Comparison of ENCODE assay signal across 8 cellular contexts in the genomic region with DNA sequence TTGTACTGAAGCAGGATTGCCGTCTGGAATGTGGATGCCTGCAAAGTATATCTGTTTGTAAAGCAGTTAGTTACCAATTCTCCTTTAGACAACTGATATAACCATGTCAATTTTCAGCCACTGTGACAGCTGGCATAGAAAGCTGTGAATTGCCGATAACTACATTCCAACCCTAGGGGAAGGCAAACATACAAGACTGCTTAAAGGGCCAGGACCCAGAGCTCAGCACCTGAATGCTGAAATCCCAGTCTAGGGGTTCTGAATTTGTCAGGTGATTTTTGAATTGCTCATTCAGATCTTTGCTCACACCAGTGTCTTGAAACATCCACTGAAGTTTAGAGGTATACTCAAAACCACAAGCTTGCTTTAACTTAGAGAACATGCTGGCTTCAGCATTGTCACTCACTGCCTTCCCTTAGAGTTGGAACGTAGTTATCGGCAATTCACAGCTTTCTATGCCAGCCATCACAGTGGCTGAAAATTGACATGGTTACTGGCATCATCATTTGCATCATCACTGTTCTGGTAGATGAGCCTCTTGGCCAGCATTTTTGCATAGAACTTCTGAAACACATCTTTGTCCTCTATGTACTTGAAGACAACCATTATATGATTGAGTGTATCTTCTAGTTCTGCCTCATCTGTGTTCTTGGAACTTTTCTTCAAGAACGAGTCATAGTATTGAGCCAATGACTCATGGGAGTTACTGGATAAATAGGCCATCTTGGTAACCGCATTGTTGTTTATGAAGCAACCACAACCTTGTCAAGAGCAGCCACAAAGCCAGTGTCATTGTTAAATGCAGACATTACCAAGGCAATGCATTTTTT.
DNase-seq lines count a peak whose midpoint lies in the region; ATAC-seq and TF ChIP-seq lines count a peak whose summit lies in the region.

No MANE protein-coding gene starts in this region.

- CTCF ChIA-PET in mammary epithelial cell (lab: Charles Lee; ENCODE audit: low non-redundant PET), result no interaction called here
- CTCF ChIA-PET in PC-9 (lab: Charles Lee), result no interaction called here

- DNase-seq in A172 (ENCODE audit: low spot score), result peak; percentile 87
- DNase-seq in mammary epithelial cell, result peak; percentile 89
- no peak for DNase-seq in upper lobe of right lung
- no peak for DNase-seq in PC-9
- no peak for DNase-seq in KBM-7
- no peak for DNase-seq in cerebellar cortex (ENCODE audit: low spot score)

- 60% methylated on average over 6 of the region's 6 CpGs for WGBS in mammary epithelial cell (ENCODE audit: low coverage, missing lambda C conversion rate)

- ATAC-seq in GM18870 (IDR thresholded peaks at IDR 0.05; ENCODE audit: unreplicated experiment), result peak; percentile 77
- ATAC-seq in HG03460 (IDR thresholded peaks at IDR 0.05; ENCODE audit: unreplicated experiment), result peak; percentile 86
- no peak for ATAC-seq in upper lobe of right lung

- H3K36me3 ChIP-seq in mammary epithelial cell (ENCODE audit: insufficient read depth, low read length) (no peaks in the 10 kb centered on the region), upper lobe of right lung (no peaks in the 10 kb centered on the region), PC-9 (ENCODE audit: low read depth) (no peaks in the 10 kb centered on the region)

- H3K9me2 ChIP-seq in PC-9 (ENCODE audit: insufficient read depth), result no peaks in the 10 kb centered on the region

- H3K27me3 ChIP-seq in mammary epithelial cell (ENCODE audit: insufficient read depth, low read length), result peaks cover 22% of the 10 kb centered on the region
- H3K27me3 ChIP-seq in upper lobe of right lung, result no peaks in the 10 kb centered on the region
- H3K27me3 ChIP-seq in PC-9 (ENCODE audit: insufficient read depth, low read depth), result no peaks in the 10 kb centered on the region

- peaks cover 4% of the 10 kb centered on the region for H3K4me1 ChIP-seq in mammary epithelial cell (ENCODE audit: insufficient read depth, low read length)
- no peaks in the 10 kb centered on the region for H3K4me1 ChIP-seq in upper lobe of right lung
- no peaks in the 10 kb centered on the region for H3K4me1 ChIP-seq in PC-9 (replicated peaks; ENCODE audit: insufficient read depth)

- intact Hi-C loops in mammary epithelial cell (cut with micrococcal nuclease) (no loop called here), upper lobe of right lung (cut with DNase I) (no loop called here), PC-9 (cut with micrococcal nuclease; ENCODE audit: unreplicated experiment) (no loop called here)

- no peaks in the 10 kb centered on the region for H3F3A ChIP-seq in PC-9 (ENCODE audit: insufficient read depth, low read depth)

- BruUV-seq in mammary epithelial cell (replicated peaks; lab: Mats Ljungman, UMichigan), result no TSS peak
- no TSS peak for BruUV-seq in PC-9 (replicated peaks; lab: Mats Ljungman, UMichigan)

- dilution Hi-C loops in mammary epithelial cell (cut with HindIII; ENCODE audit: low sequenced_read_pairs), result no loop called here

- no peaks in the 10 kb centered on the region for H3K9me3 ChIP-seq in mammary epithelial cell (replicated peaks; ENCODE audit: insufficient read depth, low read length)
- H3K9me3 ChIP-seq in upper lobe of right lung, result no peaks in the 10 kb centered on the region
- H3K9me3 ChIP-seq in PC-9 (ENCODE audit: insufficient read depth, low read depth), result 0 out of 2 replicates have a peak, but pooled peaks cover 4% of the 10 kb centered on the region

- TF ChIP-seq CTCF in mammary epithelial cell (conservative IDR thresholded peaks at IDR 0.05 in 1 of 2, IDR thresholded peaks at IDR 0.05 in 1 of 2; ENCODE audit: extremely low read depth in 1 of 2, insufficient read depth in 1 of 2, low read depth in 1 of 2, low read length in 2 of 2) (no peak), upper lobe of right lung (IDR thresholded peaks at IDR 0.05) (no peak), PC-9 (conservative IDR thresholded peaks at IDR 0.05) (no peak)

- no peak overlapping the region for H3K4me3 ChIP-seq in mammary epithelial cell (replicated peaks in 1 of 3; ENCODE audit: insufficient read depth in 1 of 3, low read depth in 2 of 3, low read length in 3 of 3)
- no peak overlapping the region for H3K4me3 ChIP-seq in upper lobe of right lung
- no peak overlapping the region for H3K4me3 ChIP-seq in PC-9

- no peak overlapping the region for H3K27ac ChIP-seq in mammary epithelial cell (ENCODE audit: insufficient read depth, low read depth, low read length)
- H3K27ac ChIP-seq in upper lobe of right lung, result no peak overlapping the region
- H3K27ac ChIP-seq in PC-9, result no peak overlapping the region

- no peak overlapping the region for H2AFZ ChIP-seq in mammary epithelial cell (ENCODE audit: low read depth, low read length)
- no peak overlapping the region for H2AFZ ChIP-seq in PC-9

- in situ Hi-C loops in mammary epithelial cell (cut with MboI; ENCODE audit: low sequenced_read_pairs in 2 of 2) (no loop called here), KBM-7 (cut with MboI; ENCODE audit: low pct_unique_long_range_greater_than_20kb, low sequenced_read_pairs) (no loop called here)

- H3K4me2 ChIP-seq in mammary epithelial cell (ENCODE audit: insufficient read depth, low read depth, low read length), result no peak overlapping the region
- H3K4me2 ChIP-seq in PC-9, result no peak overlapping the region

- H3K79me2 ChIP-seq in mammary epithelial cell (ENCODE audit: insufficient read depth, low read length) (no peaks in the 10 kb centered on the region), PC-9 (ENCODE audit: low read depth) (no peaks in the 10 kb centered on the region)

- no peaks in the 10 kb centered on the region for H4K20me1 ChIP-seq in mammary epithelial cell (ENCODE audit: insufficient read depth, low read length)
- H4K20me1 ChIP-seq in PC-9 (ENCODE audit: insufficient read depth), result no peaks in the 10 kb centered on the region

- H3K9ac ChIP-seq in mammary epithelial cell (ENCODE audit: insufficient read depth, low read length), result no peak overlapping the region

- POLR2A ChIA-PET in PC-9 (lab: Charles Lee; ENCODE audit: unreplicated experiment), result no interaction called here

Comparison
In these comparisons a context has a peak if more than half of its experiments do, and no peak if none do; other contexts are left out.
1. DNase-seq: peak in A172 (single experiment) and mammary epithelial cell (single experiment); none in upper lobe of right lung (single experiment), PC-9 (0 of 2), KBM-7 (single experiment) and cerebellar cortex (single experiment).